ENCODE assay signal across 15 cellular contexts in genomic region chr17:50621562-50621961, GRCh38. TPM values are rescaled to one million over a fixed set of nuclear protein-coding genes. Genes with fewer than 3 reads are reported as not detected.
A peak's percentile ranks its signal among the peaks of the same experiment; 100 is the strongest.
DNase-seq lines count a peak whose midpoint lies in the region; TF ChIP-seq lines count a peak whose summit lies in the region.
"Had no signal": no experiment of that assay in that cellular context is flagged by ENCODE, and none has a peak within 500 bp of the region (broad histone marks: within the 10 kb centered on the region; RNA-seq: fewer than 3 reads in every experiment).

No MANE protein-coding gene starts in this region.

- no peak overlapping the region for H2AFZ ChIP-seq in hepatocyte

- no peak overlapping the region for H3K9ac ChIP-seq in iPS-20b (ENCODE audit: low read depth, low read length)

- H3K9me3 ChIP-seq in iPS-20b (ENCODE audit: insufficient read depth, low read depth, low read length), result no peaks in the 10 kb centered on the region
- no peaks in the 10 kb centered on the region for H3K9me3 ChIP-seq in hepatocyte (ENCODE audit: low read depth)
- H3K9me3 ChIP-seq: heart right ventricle had no signal

- 66% methylated on average over 16 of the region's 16 CpGs for WGBS in hepatocyte (ENCODE audit: low lambda C conversion rate, missing lambda C conversion rate)

- H3K4me1 ChIP-seq in iPS-20b (ENCODE audit: insufficient read depth, low read length), result no peaks in the 10 kb centered on the region; the same call in 1 of the 2 replicates
- no peaks in the 10 kb centered on the region for H3K4me1 ChIP-seq in hepatocyte (ENCODE audit: insufficient read depth)

- H3K27ac ChIP-seq in iPS-20b (ENCODE audit: low read length), result no peak overlapping the region
- H3K27ac ChIP-seq in hepatocyte, result no peak overlapping the region
- H3K27ac ChIP-seq: 22Rv1, heart right ventricle had no signal

- H3K4me3 ChIP-seq in iPS-20b (ENCODE audit: low read length) (peak overlapping the region; percentile 37; the same call in 1 of the 2 replicates), hepatocyte (no peak overlapping the region)
- H3K4me3 ChIP-seq: heart right ventricle had no signal

- no peak overlapping the region for H3K4me2 ChIP-seq in hepatocyte

- TF ChIP-seq CTCF in hepatocyte (IDR thresholded peaks at IDR 0.05; ENCODE audit: poor library complexity), result no peak

- H4K20me1 ChIP-seq in hepatocyte (ENCODE audit: insufficient read depth, poor library complexity, severe bottlenecking), result no peaks in the 10 kb centered on the region

- H3K79me2 ChIP-seq in hepatocyte, result no peaks in the 10 kb centered on the region

- H3K27me3 ChIP-seq in iPS-20b (ENCODE audit: insufficient read depth, low read length) (peaks cover 6% of the 10 kb centered on the region; the same call in 1 of the 2 replicates), hepatocyte (no peaks in the 10 kb centered on the region)

- no peaks in the 10 kb centered on the region for H3K9me2 ChIP-seq in hepatocyte (replicated peaks; ENCODE audit: insufficient read depth)

- DNase-seq in NCI-H1417 (lab: John Stamatoyannopoulos, UW) (peak in 2 of 3 experiments; percentile 25), NCI-H1417 treated with DMSO at 0.1 percent for 48 hours (lab: John Stamatoyannopoulos, UW) (no peak), SHP77 treated with DMSO at 0.1 percent for 48 hours (lab: John Stamatoyannopoulos, UW) (peak; percentile 90), superior temporal gyrus (ENCODE audit: extremely low spot score) (peak; percentile 43), SIG-M5 treated with dmso at 0.1 percent for 504 hours (lab: John Stamatoyannopoulos, UW; ENCODE audit: unreplicated experiment) (no peak), activated gamma-delta T cell treated with Interleukin-2 at 50 U/mL for 16 hours (no peak), hepatocyte (ENCODE audit: low spot score) (no peak)
- DNase-seq: activated CD4-positive, alpha-beta T cell treated with anti-CD3 and anti-CD28 coated beads for 4 hours; activated T-cell treated with anti-CD3 and anti-CD28 coated beads, Interleukin-2, amount 50 U/mL, for 72 hours; heart right ventricle; NCI-H2171; small intestine had no signal

- H3K36me3 ChIP-seq in iPS-20b (ENCODE audit: insufficient read depth, low read depth, low read length) (no peaks in the 10 kb centered on the region), hepatocyte (replicated peaks; ENCODE audit: insufficient read depth, low read depth) (no peaks in the 10 kb centered on the region)
- H3K36me3 ChIP-seq: heart right ventricle had no signal

RNA-seq across cellular contexts. Expression of gene ABCC3, which starts 13.1 kb away (rescaled TPM):
- 12.6 and 18.1 TPM in 2 replicates for total RNA-seq in hepatocyte
- polyA plus RNA-seq in hepatocyte, result 16.9 and 19.2 TPM in 2 replicates
- total RNA-seq: activated T-cell treated with anti-CD3 and anti-CD28 coated beads, Interleukin-2, amount 50 U/mL, for 72 hours; T-helper 1 cell treated with Interleukin-12 subunit alpha and Interleukin-12 subunit beta and Interleukin-4 antibody, amounts not matched to agents 30 ng/mL and 1 ng/mL, for 36 hours had no signal

Comparison
In these comparisons a context has a peak if more than half of its experiments do, and no peak if none do; other contexts are left out.
1. DNase-seq: peak in NCI-H1417 (2 of 3), SHP77 treated with DMSO at 0.1 percent for 48 hours (single experiment) and superior temporal gyrus (single experiment); none in NCI-H1417 treated with DMSO at 0.1 percent for 48 hours (single experiment), SIG-M5 treated with dmso at 0.1 percent for 504 hours (single experiment), activated gamma-delta T cell treated with Interleukin-2 at 50 U/mL for 16 hours (single experiment) and hepatocyte (single experiment).